Comparison of ENCODE assay signal across 1 cellular context in genomic region chrX:8731579-8732395, GRCh38.
TF ChIP-seq lines count a peak whose summit lies in the region.

Gene ANOS1 (minus strand): TSS chrX:8732137. CDS start chrX:8732036, 101 bp downstream.

TF ChIP-seq in GM23338, 12 proteins besides CTCF, POLR2A, EP300 and RAD21:
- TF ChIP-seq ZNF462 (CRISPR knock-in tag; IDR thresholded peaks at IDR 0.05): no peak
- peak; percentile 70 for TF ChIP-seq POLR2AphosphoS5 (IDR thresholded peaks at IDR 0.05; ENCODE audit: low read depth)
